ENCODE assay signal across 24 cellular contexts in genomic region chr2:21135585-21135984, GRCh38.
DNase-seq lines count a peak whose midpoint lies in the region; ATAC-seq and TF ChIP-seq lines count a peak whose summit lies in the region.
"Had no signal": no experiment of that assay in that cellular context is flagged by ENCODE, and none has a peak within 500 bp of the region (broad histone marks: within the 10 kb centered on the region; RNA-seq: fewer than 3 reads in every experiment).

No MANE protein-coding gene starts in this region.

- no peaks in the 10 kb centered on the region for H3K36me3 ChIP-seq in KMS-11 (ENCODE audit: insufficient read depth)
- H3K36me3 ChIP-seq: BE2C, BLaER1 had no signal

- no peaks in the 10 kb centered on the region for H3K4me1 ChIP-seq in KMS-11 (ENCODE audit: low read depth, poor library complexity, severe bottlenecking)
- H3K4me1 ChIP-seq: BE2C, BLaER1 had no signal

- ATAC-seq in GM18868 (IDR thresholded peaks at IDR 0.05; ENCODE audit: unreplicated experiment) (peak; percentile 73), HG02759 (IDR thresholded peaks at IDR 0.05; ENCODE audit: unreplicated experiment) (peak; percentile 48), HG02588 (IDR thresholded peaks at IDR 0.05; ENCODE audit: unreplicated experiment) (no peak)
- no peak for ATAC-seq in stimulated activated naive CD8-positive, alpha-beta T cell treated with anti-CD3 and anti-CD28 coated beads, Interleukin-15, Interleukin-2, amounts not matched to agents 100 U/mL and 50 U/mL, for 24 hours
- ATAC-seq: GM12878 had no signal

- H4K20me1 ChIP-seq in KMS-11 (ENCODE audit: insufficient read depth), result no peaks in the 10 kb centered on the region
- H4K20me1 ChIP-seq: BLaER1 had no signal

- H3K79me2 ChIP-seq in KMS-11 (ENCODE audit: insufficient read depth, low read depth), result no peaks in the 10 kb centered on the region

- H3K27me3 ChIP-seq in KMS-11 (ENCODE audit: insufficient read depth, low read depth), result no peaks in the 10 kb centered on the region
- H3K27me3 ChIP-seq: BE2C, BLaER1 had no signal

- no peak for DNase-seq in cerebellar nuclear complex (lab: John Stamatoyannopoulos, UW)
- no peak for DNase-seq in SW480 (ENCODE audit: low spot score)
- no peak for DNase-seq in stimulated activated naive CD8-positive, alpha-beta T cell treated with anti-CD3 and anti-CD28 coated beads, Interleukin-15, Interleukin-2, amounts not matched to agents 100 U/mL and 50 U/mL, for 24 hours
- DNase-seq: 8988T; ACHN; BE2C; C1 segment of cervical spinal cord; CD4-positive, alpha-beta memory T cell; CD4-positive, CD25-positive, alpha-beta regulatory T cell; CD8-positive, alpha-beta memory T cell; COR-L47; DMS 273 treated with DMSO at 0.1 percent for 48 hours; DMS153; DMS53; DMS79; DND-41; EL; GDM1 had no signal

- no peak overlapping the region for H3K4me3 ChIP-seq in KMS-11 (IDR thresholded peaks at IDR 0.05; ENCODE audit: insufficient read depth, low read depth, low read length)
- H3K4me3 ChIP-seq: BLaER1, GM12878 had no signal

- H3K27ac ChIP-seq in KMS-11, result no peak overlapping the region
- H3K27ac ChIP-seq: BLaER1 had no signal

- no peak for TF ChIP-seq CTCF in KMS-11 (conservative IDR thresholded peaks at IDR 0.05; ENCODE audit: low read depth, low read length)

- no peak overlapping the region for H2AFZ ChIP-seq in KMS-11 (ENCODE audit: low read depth)

- H3K9ac ChIP-seq in KMS-11, result no peak overlapping the region
- H3K9ac ChIP-seq: BLaER1 had no signal

- H3K4me2 ChIP-seq in KMS-11, result 0 out of 2 replicates have a peak overlapping the region, but pooled peaks have one; percentile 5
- H3K4me2 ChIP-seq: BLaER1 had no signal

Comparison
In these comparisons a context has a peak if more than half of its experiments do, and no peak if none do; other contexts are left out.
1. ATAC-seq: peak in GM18868 (single experiment) and HG02759 (single experiment); none in stimulated activated naive CD8-positive, alpha-beta T cell treated with anti-CD3 and anti-CD28 coated beads, Interleukin-15, Interleukin-2, amounts not matched to agents 100 U/mL and 50 U/mL, for 24 hours (single experiment) and HG02588 (single experiment).